In the genomic region with DNA sequence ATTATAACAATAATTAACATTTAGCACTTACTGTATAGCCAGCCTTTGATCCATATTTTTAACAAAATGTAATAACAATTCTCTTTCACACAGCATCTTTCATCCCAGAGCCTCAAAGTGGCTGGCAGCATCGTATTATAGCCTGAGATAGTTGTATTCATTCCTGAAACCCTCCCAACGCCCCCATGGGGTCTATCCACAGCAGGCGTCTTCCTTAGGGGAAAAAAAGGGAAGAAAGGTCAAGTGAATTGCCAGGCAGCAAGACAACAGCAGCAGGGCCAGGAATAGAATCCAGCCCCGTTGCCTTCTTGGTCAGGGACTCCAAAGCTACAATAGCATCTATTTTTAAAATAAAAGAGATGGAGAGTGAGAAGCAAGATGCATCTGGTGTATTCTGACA, we compare ENCODE assay signal across 21 cellular contexts.
"Had no signal": no experiment of that assay in that cellular context is flagged by ENCODE, and none has a peak within 500 bp of the region (broad histone marks: within the 10 kb centered on the region; RNA-seq: fewer than 3 reads in every experiment).

No MANE protein-coding gene starts in this region.

- DNase-seq: colonic mucosa; dermis blood vessel endothelial cell; effector CD4-positive, alpha-beta T cell; heart right ventricle; hypothalamus; immature natural killer cell; left cardiac atrium; left ventricle myocardium inferior; lower lobe of right lung; midbrain; occipital lobe; pancreas; right cardiac atrium; small intestine; stimulated activated CD4-positive, alpha-beta T cell treated with anti-CD3 and anti-CD28 coated beads, Interleukin-12 subunit alpha, Interleukin-12 subunit beta, amount 100 ng/mL, for 4 hours; stimulated activated naive CD4-positive, alpha-beta T cell treated with Interleukin-2 at 50 U/mL for 16 hours; trophoblast cell had no signal

- H3K27ac Mint-ChIP-seq: memory B cell; natural killer cell treated with Interleukin-12 subunit alpha and Interleukin-12 subunit beta and Interleukin-15 and Interleukin-18, amount 100 ng/mL, for 72 hours; progenitor cell of endocrine pancreas had no signal

- H3K27me3 Mint-ChIP-seq: natural killer cell treated with Interleukin-12 subunit alpha and Interleukin-12 subunit beta and Interleukin-15 and Interleukin-18, amount 100 ng/mL, for 72 hours had no signal

- H3K4me3 Mint-ChIP-seq: immature natural killer cell; memory B cell; natural killer cell treated with Interleukin-12 subunit alpha and Interleukin-12 subunit beta and Interleukin-15 and Interleukin-18, amount 100 ng/mL, for 72 hours had no signal

- H3K4me3 ChIP-seq: colonic mucosa, heart right ventricle, left ventricle myocardium inferior, lower lobe of right lung, pancreas had no signal

- ATAC-seq: esophagus mucosa; heart right ventricle; left cardiac atrium; lower lobe of right lung; natural killer cell treated with Interleukin-12 subunit alpha and Interleukin-12 subunit beta and Interleukin-15 and Interleukin-18, amount 100 ng/mL, for 72 hours; pancreas; right cardiac atrium had no signal

- H3K36me3 Mint-ChIP-seq: memory B cell had no signal

- H3K27me3 ChIP-seq: colonic mucosa, heart right ventricle, pancreas had no signal

- H3K9me3 ChIP-seq: colonic mucosa, heart right ventricle, left ventricle myocardium inferior, lower lobe of right lung, pancreas had no signal

- H3K27ac ChIP-seq: colonic mucosa, heart right ventricle, left ventricle myocardium inferior, lower lobe of right lung, pancreas had no signal

- H3K4me1 Mint-ChIP-seq: memory B cell had no signal

- H3K36me3 ChIP-seq: colonic mucosa, heart right ventricle, left ventricle myocardium inferior, lower lobe of right lung, pancreas had no signal

- H3K4me1 ChIP-seq: colonic mucosa, left ventricle myocardium inferior, lower lobe of right lung, pancreas had no signal

- H3K9me3 Mint-ChIP-seq: immature natural killer cell; memory B cell; natural killer cell treated with Interleukin-12 subunit alpha and Interleukin-12 subunit beta and Interleukin-15 and Interleukin-18, amount 100 ng/mL, for 72 hours had no signal
